ENCODE assay signal across 29 cellular contexts in genomic region chr4:5589495-5589894, GRCh38.
"Had no signal": no experiment of that assay in that cellular context is flagged by ENCODE, and none has a peak within 500 bp of the region (broad histone marks: within the 10 kb centered on the region; RNA-seq: fewer than 3 reads in every experiment).

No MANE protein-coding gene starts in this region.

- DNase-seq: colonic mucosa; cortex of kidney; dermis blood vessel endothelial cell; dorsolateral prefrontal cortex; effector CD4-positive, alpha-beta T cell; effector CD8-positive, alpha-beta T cell; effector memory CD4-positive, alpha-beta T cell; effector memory CD8-positive, alpha-beta T cell; endodermal cell; erythroblast; esophagus squamous epithelium; foreskin fibroblast; foreskin keratinocyte; foreskin melanocyte; gastrocnemius medialis; glutamatergic neuron; head of caudate nucleus; heart left ventricle; heart right ventricle had no signal

- H3K4me1 Mint-ChIP-seq: endodermal cell had no signal

- H3K36me3 ChIP-seq: colonic mucosa, gastrocnemius medialis had no signal

- H3K27ac Mint-ChIP-seq: dendritic cell treated with granulocyte-macrophage colony-stimulating factor and Interleukin-4, amounts not matched to agents 40 ng/mL and 50 ng/mL, for 4 days; effector memory CD8-positive, alpha-beta T cell; endodermal cell had no signal

- H3K4me3 ChIP-seq: colonic mucosa, coronary artery, dorsolateral prefrontal cortex, esophagus muscularis mucosa, esophagus squamous epithelium, gastrocnemius medialis, gastroesophageal sphincter, heart left ventricle, heart right ventricle, hepatocyte had no signal

- ATAC-seq: effector memory CD8-positive, alpha-beta T cell; esophagus mucosa; foreskin keratinocyte; gastrocnemius medialis; gastroesophageal sphincter; heart left ventricle; heart right ventricle had no signal

- H3K4me1 ChIP-seq: colonic mucosa, esophagus muscularis mucosa, esophagus squamous epithelium, foreskin keratinocyte, gastrocnemius medialis, gastroesophageal sphincter, heart left ventricle, heart right ventricle had no signal

- H3K27me3 Mint-ChIP-seq: dendritic cell treated with granulocyte-macrophage colony-stimulating factor and Interleukin-4, amounts not matched to agents 40 ng/mL and 50 ng/mL, for 4 days had no signal

- H3K4me3 Mint-ChIP-seq: dendritic cell treated with granulocyte-macrophage colony-stimulating factor and Interleukin-4, amounts not matched to agents 40 ng/mL and 50 ng/mL, for 4 days; effector memory CD8-positive, alpha-beta T cell; endodermal cell had no signal

- H3K9me3 ChIP-seq: colonic mucosa, esophagus muscularis mucosa, gastrocnemius medialis, gastroesophageal sphincter had no signal

- H3K27ac ChIP-seq: colonic mucosa, coronary artery, dorsolateral prefrontal cortex, epithelial cell of prostate, esophagus muscularis mucosa, esophagus squamous epithelium, foreskin keratinocyte, gastrocnemius medialis, gastroesophageal sphincter, heart left ventricle, heart right ventricle, hepatocyte had no signal

- FAIRE-seq: endometrium, endothelial cell of umbilical vein, frontal cortex had no signal

- H3K4me2 ChIP-seq: hepatocyte had no signal
